ENCODE assay signal across 9 cellular contexts in genomic region chr13:53250272-53250875, GRCh38.
DNase-seq lines count a peak whose midpoint lies in the region; ATAC-seq, FAIRE-seq and TF ChIP-seq lines count a peak whose summit lies in the region.
"Had no signal": no experiment of that assay in that cellular context is flagged by ENCODE, and none has a peak within 500 bp of the region (broad histone marks: within the 10 kb centered on the region; RNA-seq: fewer than 3 reads in every experiment).

No MANE protein-coding gene starts in this region.

- H3K27ac ChIP-seq in brain microvascular endothelial cell = no peak overlapping the region
- H3K27ac ChIP-seq in kidney (ENCODE audit: low read depth in 2 of 2, low read length in 2 of 2) = no peak overlapping the region
- no peak overlapping the region for H3K27ac ChIP-seq in tibial nerve

- in situ Hi-C loops in brain microvascular endothelial cell (cut with HindIII; ENCODE audit: low pct_ligation_motif_present, low sequenced_read_pairs) = no loop called here

- H3K9me3 ChIP-seq in kidney (ENCODE audit: control insufficient read depth in 1 of 2, low read length in 2 of 2) (no peaks in the 10 kb centered on the region), tibial nerve (no peaks in the 10 kb centered on the region)

- 24 to 25% methylated on average over 6 of the region's 6 CpGs for WGBS in tibial nerve, 2 donors

- no peak overlapping the region for H3K4me3 Mint-ChIP-seq in activated CD4-positive, alpha-beta T cell treated with anti-CD3 and anti-CD28 coated beads, Interleukin-2, amount 10 ng/mL, durations not matched to agents 24 days and 14 days
- H3K4me3 Mint-ChIP-seq: effector memory CD8-positive, alpha-beta T cell had no signal

- peak; percentile 85 for ATAC-seq in GM21576 (IDR thresholded peaks at IDR 0.05; ENCODE audit: unreplicated experiment)
- ATAC-seq: effector memory CD8-positive, alpha-beta T cell had no signal

- no peaks in the 10 kb centered on the region for H3K4me1 Mint-ChIP-seq in activated CD4-positive, alpha-beta T cell treated with anti-CD3 and anti-CD28 coated beads, Interleukin-2, amount 10 ng/mL, durations not matched to agents 24 days and 14 days

- H3K9me3 Mint-ChIP-seq in activated CD4-positive, alpha-beta T cell treated with anti-CD3 and anti-CD28 coated beads, Interleukin-2, amount 10 ng/mL, durations not matched to agents 24 days and 14 days = no peaks in the 10 kb centered on the region
- H3K9me3 Mint-ChIP-seq: effector memory CD8-positive, alpha-beta T cell had no signal

- H3K9ac ChIP-seq in kidney (ENCODE audit: low read length in 2 of 2) = no peak overlapping the region

- H3K4me3 ChIP-seq in brain microvascular endothelial cell (ENCODE audit: low read depth, low read length) (no peak overlapping the region), kidney (ENCODE audit: low read length in 2 of 2) (no peak overlapping the region), tibial nerve (no peak overlapping the region)

- TF ChIP-seq CTCF in brain microvascular endothelial cell (IDR thresholded peaks at IDR 0.05; ENCODE audit: low read depth, low read length, missing control alignments) (peak; percentile 54), kidney (IDR thresholded peaks at IDR 0.05; ENCODE audit: borderline replicate concordance, extremely low read depth, insufficient read depth) (peak; percentile 63), tibial nerve (IDR thresholded peaks at IDR 0.05) (peak; percentile 62 to 74 (median 71))

- FAIRE-seq in kidney (lab: Jason Lieb, UNC) = peak; percentile 98

- no peak for TF ChIP-seq EP300 in tibial nerve (IDR thresholded peaks at IDR 0.05)

- peak; percentile 74 for DNase-seq in activated CD4-positive, alpha-beta T cell treated with anti-CD3 and anti-CD28 coated beads, Interleukin-2, amount 10 ng/mL, durations not matched to agents 24 days and 14 days
- DNase-seq in activated CD4-positive, alpha-beta T cell treated with anti-CD3 and anti-CD28 coated beads, Interleukin-2, amount 50 U/mL, for 48 hours = no peak
- peak in 40 of 76 experiments; percentile 4 to 78 (median 50) for DNase-seq in HUDEP-2 (lab: John Stamatoyannopoulos, UW; ENCODE audit: unreplicated experiment in 76 of 76)
- peak; percentile 56 for DNase-seq in NCI-H774 (lab: John Stamatoyannopoulos, UW)
- peak; percentile 52 for DNase-seq in brain microvascular endothelial cell
- DNase-seq in kidney = no peak
- peak in 1 of 2 donors; percentile 68 for DNase-seq in tibial nerve (ENCODE audit: low spot score in 2 of 2)

- H3K36me3 ChIP-seq in brain microvascular endothelial cell (replicated peaks) = no peaks in the 10 kb centered on the region
- no peaks in the 10 kb centered on the region for H3K36me3 ChIP-seq in kidney (ENCODE audit: control insufficient read depth in 1 of 2, insufficient read depth in 2 of 2, low read length in 2 of 2)
- H3K36me3 ChIP-seq in tibial nerve = no peaks in the 10 kb centered on the region

- no peaks in the 10 kb centered on the region for H3K36me3 Mint-ChIP-seq in activated CD4-positive, alpha-beta T cell treated with anti-CD3 and anti-CD28 coated beads, Interleukin-2, amount 10 ng/mL, durations not matched to agents 24 days and 14 days (ENCODE audit: low read depth)

- no peak overlapping the region for H3K27ac Mint-ChIP-seq in activated CD4-positive, alpha-beta T cell treated with anti-CD3 and anti-CD28 coated beads, Interleukin-2, amount 10 ng/mL, durations not matched to agents 24 days and 14 days
- H3K27ac Mint-ChIP-seq: effector memory CD8-positive, alpha-beta T cell had no signal

- no peak for TF ChIP-seq POLR2A in tibial nerve (IDR thresholded peaks at IDR 0.05)

- intact Hi-C loops in activated CD4-positive, alpha-beta T cell treated with anti-CD3 and anti-CD28 coated beads, Interleukin-2, amount 10 ng/mL, durations not matched to agents 24 days and 14 days (cut with micrococcal nuclease) = no loop called here
- intact Hi-C loops in kidney (cut with DNase I) = no loop called here

- no peaks in the 10 kb centered on the region for H3K27me3 Mint-ChIP-seq in activated CD4-positive, alpha-beta T cell treated with anti-CD3 and anti-CD28 coated beads, Interleukin-2, amount 10 ng/mL, durations not matched to agents 24 days and 14 days

- H3K27me3 ChIP-seq in brain microvascular endothelial cell (replicated peaks) (no peaks in the 10 kb centered on the region), tibial nerve (no peaks in the 10 kb centered on the region)

- H3K4me1 ChIP-seq in kidney (ENCODE audit: control insufficient read depth in 1 of 2, insufficient read depth in 1 of 2, low read depth in 1 of 2, low read length in 2 of 2) (no peaks in the 10 kb centered on the region), tibial nerve (no peaks in the 10 kb centered on the region)

Comparison
In these comparisons a context has a peak if more than half of its experiments do, and no peak if none do; other contexts are left out.
1. DNase-seq: peak in activated CD4-positive, alpha-beta T cell treated with anti-CD3 and anti-CD28 coated beads, Interleukin-2, amount 10 ng/mL, durations not matched to agents 24 days and 14 days (single experiment), HUDEP-2 (40 of 76), NCI-H774 (single experiment) and brain microvascular endothelial cell (single experiment); none in activated CD4-positive, alpha-beta T cell treated with anti-CD3 and anti-CD28 coated beads, Interleukin-2, amount 50 U/mL, for 48 hours (0 of 2) and kidney (single experiment).
2. Peak in every context shown above with its lines, with median percentiles within 50 percentile points of each other: CTCF ChIP-seq.